In the genomic region with DNA sequence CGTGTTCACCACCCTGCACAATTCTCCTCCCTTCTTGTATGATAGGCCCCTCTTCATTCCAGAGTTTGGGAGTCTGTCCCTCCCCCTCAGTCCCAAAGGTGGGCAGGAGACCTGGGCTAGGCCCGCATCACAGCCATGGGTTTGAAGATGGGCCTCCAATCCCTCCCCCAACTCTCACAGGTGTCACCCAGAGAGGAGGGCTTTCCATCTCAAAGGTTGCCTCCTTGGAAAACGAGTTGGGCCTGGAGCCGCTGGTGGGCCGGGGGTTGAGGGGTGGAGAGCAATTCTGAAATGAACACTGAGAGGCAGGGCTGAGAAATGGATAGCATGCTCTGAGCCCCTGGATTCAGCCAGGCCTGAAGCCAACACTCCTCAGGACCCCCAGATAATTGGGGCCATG, we compare ENCODE assay signal across 9 cellular contexts. TPM values are rescaled to one million over a fixed set of nuclear protein-coding genes. Genes with fewer than 3 reads are reported as not detected.
"Had no signal": no experiment of that assay in that cellular context is flagged by ENCODE, and none has a peak within 500 bp of the region (broad histone marks: within the 10 kb centered on the region; RNA-seq: fewer than 3 reads in every experiment).

No MANE protein-coding gene starts in this region.

- DNase-seq: GM23248, GOT3, HFFc6, IMR-90 had no signal

- H3K36me3 ChIP-seq: HAP-1 had no signal

- H3K9ac ChIP-seq: GM23248 had no signal

- H3K27ac ChIP-seq: GM23248, HL-60 had no signal

- H3K4me3 ChIP-seq: GM23248, HAP-1, K562 had no signal

- H2AFZ ChIP-seq: GM23248 had no signal

- H3K9me3 ChIP-seq: HAP-1 had no signal

- FAIRE-seq: H54, K562 had no signal

- ATAC-seq: HCT116, K562 had no signal

RNA-seq across cellular contexts. Expression of a gene that starts 6.2 kb away (rescaled TPM):
- total RNA-seq: K562 had no signal
- polyA plus RNA-seq: K562 had no signal
